In the genomic region with DNA sequence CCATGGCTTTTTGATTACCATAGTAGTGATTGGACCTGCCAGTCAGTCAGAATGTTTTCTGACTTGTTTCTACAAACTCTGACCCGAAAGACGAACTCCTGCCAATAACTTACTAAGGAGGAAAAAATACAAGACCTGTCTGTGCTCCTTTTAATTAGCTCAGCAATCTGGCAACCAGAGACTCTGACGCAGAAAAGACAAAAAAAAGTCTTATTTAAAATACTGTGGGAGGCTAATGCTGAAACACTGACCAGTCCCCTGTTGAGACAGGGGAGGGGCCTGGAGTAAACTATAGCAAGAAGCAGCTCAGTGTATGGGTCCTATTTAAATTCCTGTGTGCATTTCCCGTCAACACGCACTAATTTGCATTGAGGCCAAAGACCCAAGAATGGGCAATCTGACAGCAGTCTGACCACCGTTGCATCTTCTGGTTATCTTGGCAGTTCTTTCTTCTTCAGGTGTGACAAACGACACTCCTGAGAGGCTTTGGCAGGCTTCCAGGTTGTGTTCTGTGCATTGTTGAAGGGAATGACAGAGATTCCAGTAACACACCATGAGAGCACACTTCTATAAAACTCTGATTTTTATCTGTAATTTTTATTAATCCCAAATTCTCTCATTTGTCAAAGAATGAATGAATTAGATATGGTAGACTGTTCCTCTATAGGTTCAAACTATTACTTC, we compare ENCODE assay signal across 15 cellular contexts.
"Had no signal": no experiment of that assay in that cellular context is flagged by ENCODE, and none has a peak within 500 bp of the region (broad histone marks: within the 10 kb centered on the region; RNA-seq: fewer than 3 reads in every experiment).

No MANE protein-coding gene starts in this region.

- H3K4me1 Mint-ChIP-seq: activated CD4-positive, alpha-beta T cell treated with anti-CD3 and anti-CD28 coated beads for 36 hours; activated naive CD8-positive, alpha-beta T cell treated with anti-CD3 and anti-CD28 coated beads, Interleukin-2, amount 10 ng/mL, durations not matched to agents 7 days and 5 days; stimulated activated effector memory CD8-positive, alpha-beta T cell treated with anti-CD3 and anti-CD28 coated beads, Interleukin-12 subunit alpha, Interleukin-12 subunit beta, amount 100 ng/mL, for 72 hours had no signal

- H3K36me3 Mint-ChIP-seq: activated naive CD8-positive, alpha-beta T cell treated with anti-CD3 and anti-CD28 coated beads, Interleukin-2, amount 10 ng/mL, durations not matched to agents 7 days and 5 days; stimulated activated effector memory CD8-positive, alpha-beta T cell treated with anti-CD3 and anti-CD28 coated beads, Interleukin-12 subunit alpha, Interleukin-12 subunit beta, amount 100 ng/mL, for 72 hours had no signal

- H3K27ac Mint-ChIP-seq: activated CD4-positive, alpha-beta T cell treated with anti-CD3 and anti-CD28 coated beads for 36 hours; activated CD8-positive, alpha-beta T cell treated with anti-CD3 and anti-CD28 coated beads for 36 hours; activated naive CD8-positive, alpha-beta T cell treated with anti-CD3 and anti-CD28 coated beads, Interleukin-2, amount 10 ng/mL, durations not matched to agents 7 days and 5 days; stimulated activated effector memory CD8-positive, alpha-beta T cell treated with anti-CD3 and anti-CD28 coated beads, Interleukin-12 subunit alpha, Interleukin-12 subunit beta, amount 100 ng/mL, for 72 hours had no signal

- ATAC-seq: activated CD4-positive, alpha-beta T cell treated with anti-CD3 and anti-CD28 coated beads for 36 hours; activated CD8-positive, alpha-beta T cell treated with anti-CD3 and anti-CD28 coated beads for 36 hours; foreskin keratinocyte; heart left ventricle; left ventricle myocardium superior; stimulated activated effector memory CD8-positive, alpha-beta T cell treated with anti-CD3 and anti-CD28 coated beads, Interleukin-12 subunit alpha, Interleukin-12 subunit beta, amount 100 ng/mL, for 72 hours had no signal

- DNase-seq: activated CD4-positive, alpha-beta T cell treated with anti-CD3 and anti-CD28 coated beads for 36 hours; activated CD8-positive, alpha-beta memory T cell treated with anti-CD3 and anti-CD28 coated beads, Interleukin-2, amount 50 U/mL, for 4 hours; activated CD8-positive, alpha-beta T cell treated with anti-CD3 and anti-CD28 coated beads for 36 hours; activated naive CD8-positive, alpha-beta T cell treated with anti-CD3 and anti-CD28 coated beads, Interleukin-2, amount 10 ng/mL, durations not matched to agents 7 days and 5 days; foreskin keratinocyte; heart left ventricle; kidney; left ventricle myocardium superior; T-helper 9 cell had no signal

- H3K9me3 Mint-ChIP-seq: activated CD8-positive, alpha-beta T cell treated with anti-CD3 and anti-CD28 coated beads for 36 hours; activated naive CD8-positive, alpha-beta T cell treated with anti-CD3 and anti-CD28 coated beads, Interleukin-2, amount 10 ng/mL, durations not matched to agents 7 days and 5 days; neural crest cell had no signal

- H3K79me2 ChIP-seq: parathyroid adenoma had no signal

- H3K36me3 ChIP-seq: heart left ventricle, thyroid gland, vagina had no signal

- H3K27me3 Mint-ChIP-seq: activated CD4-positive, alpha-beta T cell treated with anti-CD3 and anti-CD28 coated beads for 36 hours; activated CD8-positive, alpha-beta T cell treated with anti-CD3 and anti-CD28 coated beads for 36 hours; activated naive CD8-positive, alpha-beta T cell treated with anti-CD3 and anti-CD28 coated beads, Interleukin-2, amount 10 ng/mL, durations not matched to agents 7 days and 5 days had no signal

- H3K4me1 ChIP-seq: foreskin keratinocyte, heart left ventricle, parathyroid adenoma, thyroid gland, vagina had no signal

- H3K4me3 ChIP-seq: heart left ventricle, smooth muscle cell, thyroid gland, vagina had no signal

- H3K4me2 ChIP-seq: smooth muscle cell had no signal

- H3K9ac ChIP-seq: parathyroid adenoma had no signal

- H3K4me3 Mint-ChIP-seq: activated CD4-positive, alpha-beta T cell treated with anti-CD3 and anti-CD28 coated beads for 36 hours; activated CD8-positive, alpha-beta T cell treated with anti-CD3 and anti-CD28 coated beads for 36 hours; activated naive CD8-positive, alpha-beta T cell treated with anti-CD3 and anti-CD28 coated beads, Interleukin-2, amount 10 ng/mL, durations not matched to agents 7 days and 5 days; neural crest cell; stimulated activated effector memory CD8-positive, alpha-beta T cell treated with anti-CD3 and anti-CD28 coated beads, Interleukin-12 subunit alpha, Interleukin-12 subunit beta, amount 100 ng/mL, for 72 hours had no signal

- H3K27me3 ChIP-seq: foreskin keratinocyte, heart left ventricle, thyroid gland, vagina had no signal

- H3K9me3 ChIP-seq: heart left ventricle, thyroid gland, vagina had no signal

- H2AFZ ChIP-seq: parathyroid adenoma had no signal

- H3K27ac ChIP-seq: foreskin keratinocyte, heart left ventricle, parathyroid adenoma, thyroid gland, vagina had no signal
